24 cellular contexts compared by ENCODE assay signal in the genomic region with DNA sequence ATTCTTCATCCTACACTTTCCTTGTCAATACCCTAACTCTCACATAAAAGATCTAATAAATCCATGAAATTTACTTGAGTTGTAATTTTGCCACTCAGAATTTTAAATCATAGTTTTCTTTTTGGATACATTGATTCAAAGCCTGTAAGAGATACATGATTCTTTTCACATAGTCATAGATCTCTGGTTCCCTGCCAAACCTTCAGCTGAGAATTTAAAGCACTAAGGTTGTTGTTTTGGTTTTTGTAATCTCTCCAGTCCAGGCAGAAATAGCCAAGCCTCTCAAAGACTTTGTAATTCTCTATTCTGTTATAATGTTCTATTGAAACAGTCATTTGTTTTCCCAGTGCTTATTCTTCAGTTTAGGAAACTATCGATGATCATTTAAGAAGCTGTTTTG.
DNase-seq lines count a peak whose midpoint lies in the region; ATAC-seq and TF ChIP-seq lines count a peak whose summit lies in the region.
"Had no signal": no experiment of that assay in that cellular context is flagged by ENCODE, and none has a peak within 500 bp of the region (broad histone marks: within the 10 kb centered on the region; RNA-seq: fewer than 3 reads in every experiment).

No MANE protein-coding gene starts in this region.

- H3K27me3 ChIP-seq in subcutaneous abdominal adipose tissue (ENCODE audit: control insufficient read depth in 5 of 5, insufficient read depth in 4 of 5, low read length in 5 of 5) (no peaks in the 10 kb centered on the region), right lobe of liver (no peaks in the 10 kb centered on the region), tibial artery (no peaks in the 10 kb centered on the region)
- H3K27me3 ChIP-seq: BE2C, SJCRH30 had no signal

- no peak overlapping the region for H3K4me3 ChIP-seq in astrocyte of the cerebellum (ENCODE audit: low read depth, low read length)
- no peak overlapping the region for H3K4me3 ChIP-seq in subcutaneous abdominal adipose tissue (ENCODE audit: low read depth in 1 of 5, low read length in 5 of 5)
- no peak overlapping the region for H3K4me3 ChIP-seq in right lobe of liver
- no peak overlapping the region for H3K4me3 ChIP-seq in tibial artery
- H3K4me3 ChIP-seq: PC-9, SJCRH30 had no signal

- intact Hi-C loops in right lobe of liver (cut with DNase I) (no loop called here), tibial artery (cut with DNase I; ENCODE audit: low total_unique reads) (no loop called here)

- 30% methylated on average over 1 of the region's 1 CpG for WGBS in right lobe of liver (ENCODE audit: insufficient coverage, low coverage, low lambda C conversion rate, missing lambda C conversion rate)

- H3K27ac ChIP-seq in subcutaneous abdominal adipose tissue (ENCODE audit: low read depth, low read length) (peak overlapping the region; percentile 14), right lobe of liver (no peak overlapping the region), tibial artery (no peak overlapping the region)
- H3K27ac ChIP-seq: HL-60, PC-9, SJCRH30 had no signal

- H3K36me3 ChIP-seq in subcutaneous abdominal adipose tissue (ENCODE audit: control insufficient read depth in 5 of 5, insufficient read depth in 5 of 5, low read length in 5 of 5) (no peaks in the 10 kb centered on the region), right lobe of liver (no peaks in the 10 kb centered on the region), tibial artery (no peaks in the 10 kb centered on the region)
- H3K36me3 ChIP-seq: BE2C, SJCRH30 had no signal

- no peak for ATAC-seq in right lobe of liver
- ATAC-seq: Right ventricle myocardium inferior, SK-N-SH treated with all-trans-retinoic acid at 6 μM for 48 hours had no signal

- in situ Hi-C loops in G401 (cut with HindIII; ENCODE audit: low sequenced_read_pairs) (no loop called here), astrocyte of the cerebellum (cut with HindIII; ENCODE audit: low sequenced_read_pairs) (no loop called here)

- H3K9me3 ChIP-seq in subcutaneous abdominal adipose tissue (ENCODE audit: control insufficient read depth in 5 of 5, low read length in 5 of 5) (no peaks in the 10 kb centered on the region), right lobe of liver (no peaks in the 10 kb centered on the region), tibial artery (no peaks in the 10 kb centered on the region)
- H3K9me3 ChIP-seq: BE2C, SJCRH30 had no signal

- TF ChIP-seq CTCF in astrocyte of the cerebellum (IDR thresholded peaks at IDR 0.05; ENCODE audit: low read depth, low read length, missing control alignments): no peak
- no peak for TF ChIP-seq CTCF in right lobe of liver (IDR thresholded peaks at IDR 0.05)
- no peak for TF ChIP-seq CTCF in tibial artery (IDR thresholded peaks at IDR 0.05)

- H3K4me1 ChIP-seq in subcutaneous abdominal adipose tissue (ENCODE audit: control insufficient read depth in 5 of 5, insufficient read depth in 5 of 5, low read length in 5 of 5) (peaks cover 0 to 16% (median 4%) of the 10 kb centered on the region in 5 donors), right lobe of liver (no peaks in the 10 kb centered on the region), tibial artery (no peaks in the 10 kb centered on the region)
- H3K4me1 ChIP-seq: BE2C, SJCRH30 had no signal

- TF ChIP-seq POLR2A in right lobe of liver (IDR thresholded peaks at IDR 0.05): no peak

- peak; percentile 22 for DNase-seq in G401 (ENCODE audit: low spot score)
- DNase-seq in astrocyte of the cerebellum (ENCODE audit: low read depth): peak; percentile 13
- DNase-seq in fibroblast of peridontal ligament (ENCODE audit: extremely low read depth): peak; percentile 39
- DNase-seq in right lobe of liver: no peak
- DNase-seq in tibial artery: no peak
- DNase-seq in NCI-H1694 (lab: John Stamatoyannopoulos, UW): no peak
- no peak for DNase-seq in NCI-H1694 treated with DMSO at 0.1 percent for 48 hours (lab: John Stamatoyannopoulos, UW)
- DNase-seq: BE2C; Calu3; CD8-positive, alpha-beta memory T cell; GF-D8; NCI-H1092; NCI-H1436 treated with DMSO at 0.1 percent for 48 hours; NCI-H2029; NCI-H446; NCI-H524 treated with DMSO at 0.1 percent for 48 hours; NCI-H82; NK-92 treated with Interleukin-12 subunit alpha and Interleukin-12 subunit beta, amount 100 ng/mL, for 24 hours; PC-9; SJCRH30 had no signal

- H3K9ac ChIP-seq in subcutaneous abdominal adipose tissue (ENCODE audit: low read length in 5 of 5): no peak overlapping the region

Comparison
In these comparisons a context has a peak if more than half of its experiments do, and no peak if none do; other contexts are left out.
1. DNase-seq: peak in G401 (single experiment), astrocyte of the cerebellum (single experiment) and fibroblast of peridontal ligament (single experiment); none in right lobe of liver (0 of 3), tibial artery (0 of 2), NCI-H1694 (single experiment) and NCI-H1694 treated with DMSO at 0.1 percent for 48 hours (single experiment).